ENCODE assay signal across 1 cellular context in the genomic region with DNA sequence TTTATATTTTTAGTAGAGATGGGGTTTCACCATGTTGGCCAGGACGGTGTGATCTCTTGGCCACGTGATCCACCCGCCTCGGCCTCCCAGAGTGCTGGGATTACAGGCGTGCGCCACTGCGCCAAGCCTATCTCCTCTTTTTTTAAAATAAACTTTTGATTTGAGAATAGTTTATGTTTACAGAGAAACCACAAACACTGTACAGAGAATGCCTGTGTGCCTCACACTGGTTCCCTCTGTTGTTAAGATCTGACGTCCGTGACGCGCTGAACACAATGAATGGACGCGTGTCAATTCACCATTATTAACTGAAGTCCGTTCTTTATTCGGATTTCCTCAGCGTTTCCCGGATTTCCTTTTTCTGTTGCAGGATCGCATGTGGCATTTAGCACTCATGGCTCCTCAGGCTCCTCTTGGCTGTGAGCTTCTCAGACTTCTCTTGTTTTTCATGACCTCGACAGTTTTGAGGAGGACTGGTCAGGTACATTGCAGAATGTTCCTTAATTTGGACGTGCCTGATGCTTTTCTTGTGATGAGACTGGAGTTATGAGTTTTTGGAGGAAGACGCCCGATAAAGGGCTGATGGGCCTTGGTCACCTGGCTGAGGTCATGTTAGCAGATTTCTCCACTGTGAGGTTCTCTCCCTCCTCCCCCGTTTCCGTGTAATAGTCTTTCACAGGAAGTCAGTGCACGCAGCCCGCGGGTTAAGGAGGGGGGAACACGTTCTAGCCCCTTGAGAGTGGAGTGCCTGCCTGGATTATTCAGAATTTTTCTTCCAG.
TF ChIP-seq lines count a peak whose summit lies in the region.

No MANE protein-coding gene starts in this region.

TF ChIP-seq in GM12878, 131 proteins besides CTCF, POLR2A, EP300 and RAD21 (continued from another document):
- TF ChIP-seq, protein P1, sequence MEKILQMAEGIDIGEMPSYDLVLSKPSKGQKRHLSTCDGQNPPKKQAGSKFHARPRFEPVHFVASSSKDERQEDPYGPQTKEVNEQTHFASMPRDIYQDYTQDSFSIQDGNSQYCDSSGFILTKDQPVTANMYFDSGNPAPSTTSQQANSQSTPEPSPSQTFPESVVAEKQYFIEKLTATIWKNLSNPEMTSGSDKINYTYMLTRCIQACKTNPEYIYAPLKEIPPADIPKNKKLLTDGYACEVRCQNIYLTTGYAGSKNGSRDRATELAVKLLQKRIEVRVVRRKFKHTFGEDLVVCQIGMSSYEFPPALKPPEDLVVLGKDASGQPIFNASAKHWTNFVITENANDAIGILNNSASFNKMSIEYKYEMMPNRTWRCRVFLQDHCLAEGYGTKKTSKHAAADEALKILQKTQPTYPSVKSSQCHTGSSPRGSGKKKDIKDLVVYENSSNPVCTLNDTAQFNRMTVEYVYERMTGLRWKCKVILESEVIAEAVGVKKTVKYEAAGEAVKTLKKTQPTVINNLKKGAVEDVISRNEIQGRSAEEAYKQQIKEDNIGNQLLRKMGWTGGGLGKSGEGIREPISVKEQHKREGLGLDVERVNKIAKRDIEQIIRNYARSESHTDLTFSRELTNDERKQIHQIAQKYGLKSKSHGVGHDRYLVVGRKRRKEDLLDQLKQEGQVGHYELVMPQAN (conservative IDR thresholded peaks at IDR 0.05) = no peak
- TF ChIP-seq MEF2B (IDR thresholded peaks at IDR 0.05; ENCODE audit: partially characterized antibody, poor library complexity, severe bottlenecking) = no peak
- no peak; the same call in 1 of the 2 replicates for TF ChIP-seq EED (IDR thresholded peaks at IDR 0.05; ENCODE audit: low read depth)
- peak; percentile 18 for TF ChIP-seq SP1 (IDR thresholded peaks at IDR 0.05; ENCODE audit: low read depth, low read length)
- TF ChIP-seq, protein P2, sequence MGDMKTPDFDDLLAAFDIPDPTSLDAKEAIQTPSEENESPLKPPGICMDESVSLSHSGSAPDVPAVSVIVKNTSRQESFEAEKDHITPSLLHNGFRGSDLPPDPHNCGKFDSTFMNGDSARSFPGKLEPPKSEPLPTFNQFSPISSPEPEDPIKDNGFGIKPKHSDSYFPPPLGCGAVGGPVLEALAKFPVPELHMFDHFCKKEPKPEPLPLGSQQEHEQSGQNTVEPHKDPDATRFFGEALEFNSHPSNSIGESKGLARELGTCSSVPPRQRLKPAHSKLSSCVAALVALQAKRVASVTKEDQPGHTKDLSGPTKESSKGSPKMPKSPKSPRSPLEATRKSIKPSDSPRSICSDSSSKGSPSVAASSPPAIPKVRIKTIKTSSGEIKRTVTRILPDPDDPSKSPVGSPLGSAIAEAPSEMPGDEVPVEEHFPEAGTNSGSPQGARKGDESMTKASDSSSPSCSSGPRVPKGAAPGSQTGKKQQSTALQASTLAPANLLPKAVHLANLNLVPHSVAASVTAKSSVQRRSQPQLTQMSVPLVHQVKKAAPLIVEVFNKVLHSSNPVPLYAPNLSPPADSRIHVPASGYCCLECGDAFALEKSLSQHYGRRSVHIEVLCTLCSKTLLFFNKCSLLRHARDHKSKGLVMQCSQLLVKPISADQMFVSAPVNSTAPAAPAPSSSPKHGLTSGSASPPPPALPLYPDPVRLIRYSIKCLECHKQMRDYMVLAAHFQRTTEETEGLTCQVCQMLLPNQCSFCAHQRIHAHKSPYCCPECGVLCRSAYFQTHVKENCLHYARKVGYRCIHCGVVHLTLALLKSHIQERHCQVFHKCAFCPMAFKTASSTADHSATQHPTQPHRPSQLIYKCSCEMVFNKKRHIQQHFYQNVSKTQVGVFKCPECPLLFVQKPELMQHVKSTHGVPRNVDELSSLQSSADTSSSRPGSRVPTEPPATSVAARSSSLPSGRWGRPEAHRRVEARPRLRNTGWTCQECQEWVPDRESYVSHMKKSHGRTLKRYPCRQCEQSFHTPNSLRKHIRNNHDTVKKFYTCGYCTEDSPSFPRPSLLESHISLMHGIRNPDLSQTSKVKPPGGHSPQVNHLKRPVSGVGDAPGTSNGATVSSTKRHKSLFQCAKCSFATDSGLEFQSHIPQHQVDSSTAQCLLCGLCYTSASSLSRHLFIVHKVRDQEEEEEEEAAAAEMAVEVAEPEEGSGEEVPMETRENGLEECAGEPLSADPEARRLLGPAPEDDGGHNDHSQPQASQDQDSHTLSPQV (IDR thresholded peaks at IDR 0.05) = peak; percentile 8; the same call in 1 of the 2 replicates
- peak; percentile 13 to 33; a peak in 2 of 4 replicates for TF ChIP-seq BHLHE40 (IDR thresholded peaks at IDR 0.05; ENCODE audit: borderline replicate concordance in 1 of 2, low read depth in 2 of 2, low read length in 1 of 2)
- TF ChIP-seq CHD2 (IDR thresholded peaks at IDR 0.05; ENCODE audit: borderline replicate concordance, low read depth, low read length) = peak; percentile 19; the same call in 1 of the 2 replicates
- TF ChIP-seq RELA (IDR thresholded peaks at IDR 0.05; ENCODE audit: borderline replicate concordance, partially characterized antibody) = no peak
- TF ChIP-seq TBL1XR1 (IDR thresholded peaks at IDR 0.05; ENCODE audit: low read depth, low read length) = peak; percentile 52; the same call in 1 of the 2 replicates
- TF ChIP-seq MYC (IDR thresholded peaks at IDR 0.05; ENCODE audit: insufficient read depth, insufficient read length, insufficient replicate concordance, low read length, severe bottlenecking) = no peak
- no peak for TF ChIP-seq HDAC6 (IDR thresholded peaks at IDR 0.05; ENCODE audit: unreplicated experiment)
- peak; percentile 50 for TF ChIP-seq IKZF1 (conservative IDR thresholded peaks at IDR 0.05)
- TF ChIP-seq ETV6 (conservative IDR thresholded peaks at IDR 0.05 in 1 of 2, IDR thresholded peaks at IDR 0.05 in 1 of 2; ENCODE audit: borderline replicate concordance in 1 of 2, low read depth in 1 of 2) = peak in 1 of 2 experiments; percentile 52; a peak in 1 of 4 replicates
TF ChIP-seq in GM12878: peak in this region for 25.
